ENCODE assay signal across 17 cellular contexts in the genomic region with DNA sequence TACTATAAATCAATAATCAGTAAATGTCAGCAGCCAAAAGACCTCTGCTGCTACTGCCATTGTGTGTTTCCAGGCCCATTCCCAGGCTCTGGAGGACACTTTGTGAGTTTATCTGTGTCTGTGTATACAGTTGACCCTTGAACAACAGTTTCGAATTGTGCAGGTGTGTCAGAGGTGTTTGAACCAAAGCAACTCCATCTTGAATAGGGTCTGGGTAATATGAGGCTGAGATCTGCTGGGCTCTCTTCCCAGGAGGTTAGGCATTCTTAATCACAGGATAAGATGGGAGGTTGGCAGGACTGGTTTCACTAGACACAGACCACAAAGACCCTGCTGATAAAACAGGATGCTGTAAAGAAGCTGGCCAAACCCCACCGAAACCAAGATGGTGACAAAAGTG. TPM values are rescaled to one million over a fixed set of nuclear protein-coding genes. Genes with fewer than 3 reads are reported as not detected.
A peak's percentile ranks its signal among the peaks of the same experiment; 100 is the strongest.
DNase-seq lines count a peak whose midpoint lies in the region; ATAC-seq and TF ChIP-seq lines count a peak whose summit lies in the region.
"Had no signal": no experiment of that assay in that cellular context is flagged by ENCODE, and none has a peak within 500 bp of the region (broad histone marks: within the 10 kb centered on the region; RNA-seq: fewer than 3 reads in every experiment).

No MANE protein-coding gene starts in this region.

- H3K4me1 Mint-ChIP-seq in activated CD4-positive, alpha-beta memory T cell treated with anti-CD3 and anti-CD28 coated beads, Interleukin-2, amount 10 ng/mL, durations not matched to agents 7 days and 5 days = peaks cover 36% of the 10 kb centered on the region
- peaks cover 25% of the 10 kb centered on the region for H3K4me1 Mint-ChIP-seq in activated CD4-positive, alpha-beta memory T cell treated with anti-CD3 and anti-CD28 coated beads for 36 hours (ENCODE audit: low read depth)
- peaks cover 14 to 32% (median 20%) of the 10 kb centered on the region in 4 donors for H3K4me1 Mint-ChIP-seq in CD4-positive, CD25-positive, alpha-beta regulatory T cell
- H3K4me1 Mint-ChIP-seq in activated T-helper 2 cell treated with anti-CD3 and anti-CD28 coated beads, Interferon-gamma antibody, Interleukin-2, Interleukin-4, amounts not matched to agents 10 μg/mL and 5 μg/mL and 100 μg/mL, durations not matched to agents 14 hours and 24 hours and 36 hours (ENCODE audit: low read depth) = peaks cover 41% of the 10 kb centered on the region

- peak overlapping the region; percentile 13 for H2AFZ ChIP-seq in parathyroid adenoma
- H2AFZ ChIP-seq: GM23248 had no signal

- H3K4me3 Mint-ChIP-seq in activated CD4-positive, alpha-beta memory T cell treated with anti-CD3 and anti-CD28 coated beads, Interleukin-2, amount 10 ng/mL, durations not matched to agents 7 days and 5 days = no peak overlapping the region
- no peak overlapping the region for H3K4me3 Mint-ChIP-seq in activated CD4-positive, alpha-beta memory T cell treated with anti-CD3 and anti-CD28 coated beads for 36 hours
- peak overlapping the region in 3 of 4 donors; percentile 45 to 81 (median 49) for H3K4me3 Mint-ChIP-seq in CD4-positive, CD25-positive, alpha-beta regulatory T cell
- H3K4me3 Mint-ChIP-seq in activated T-helper 2 cell treated with anti-CD3 and anti-CD28 coated beads, Interferon-gamma antibody, Interleukin-2, Interleukin-4, amounts not matched to agents 10 μg/mL and 5 μg/mL and 100 μg/mL, durations not matched to agents 14 hours and 24 hours and 36 hours (ENCODE audit: low read depth) = no peak overlapping the region
- H3K4me3 Mint-ChIP-seq: CD8-positive, alpha-beta T cell had no signal

- no peaks in the 10 kb centered on the region for H3K27me3 ChIP-seq in CD4-positive, CD25-positive, alpha-beta regulatory T cell (ENCODE audit: control insufficient read depth, insufficient read depth, low read length)
- no peaks in the 10 kb centered on the region for H3K27me3 ChIP-seq in parathyroid adenoma (ENCODE audit: control insufficient read depth, insufficient read depth, low read length)

- CTCF ChIA-PET in activated CD4-positive, alpha-beta memory T cell treated with anti-CD3 and anti-CD28 coated beads, Interleukin-2, amount 10 ng/mL, durations not matched to agents 7 days and 5 days (lab: Charles Lee) = no interaction called here
- CTCF ChIA-PET in activated CD4-positive, alpha-beta memory T cell treated with anti-CD3 and anti-CD28 coated beads for 36 hours (lab: Charles Lee) = no interaction called here

- no peak for DNase-seq in activated CD4-positive, alpha-beta memory T cell treated with anti-CD3 and anti-CD28 coated beads, Interleukin-2, amount 10 ng/mL, durations not matched to agents 7 days and 5 days
- no peak for DNase-seq in activated CD4-positive, alpha-beta memory T cell treated with anti-CD3 and anti-CD28 coated beads for 36 hours
- no peak for DNase-seq in CD4-positive, CD25-positive, alpha-beta regulatory T cell
- no peak for DNase-seq in activated T-helper 2 cell treated with anti-CD3 and anti-CD28 coated beads, Interferon-gamma antibody, Interleukin-2, Interleukin-4, amounts not matched to agents 10 μg/mL and 5 μg/mL and 100 μg/mL, durations not matched to agents 14 hours and 24 hours and 36 hours (ENCODE audit: low spot score)
- no peak for DNase-seq in NCI-H524 treated with DMSO at 0.1 percent for 48 hours (lab: John Stamatoyannopoulos, UW)
- DNase-seq in DMS 273 treated with DMSO at 0.1 percent for 48 hours (lab: John Stamatoyannopoulos, UW) = no peak
- DNase-seq: AML-193; CD8-positive, alpha-beta T cell; GM23248 had no signal

- H3K27ac ChIP-seq in CD4-positive, CD25-positive, alpha-beta regulatory T cell (ENCODE audit: insufficient read depth, low read length, poor library complexity, severe bottlenecking) = no peak overlapping the region
- no peak overlapping the region for H3K27ac ChIP-seq in parathyroid adenoma
- H3K27ac ChIP-seq: 22Rv1, A549, C4-2B, GM23248 had no signal

- no peak overlapping the region for H3K9ac ChIP-seq in parathyroid adenoma
- H3K9ac ChIP-seq: GM23248 had no signal

- no peak for ATAC-seq in CD4-positive, CD25-positive, alpha-beta regulatory T cell (ENCODE audit: low read depth in 2 of 2)
- no peak for ATAC-seq in HG03108 (IDR thresholded peaks at IDR 0.05; ENCODE audit: unreplicated experiment)
- ATAC-seq: A549; CD8-positive, alpha-beta T cell; HepG2 had no signal

- no peak overlapping the region for H3K4me2 ChIP-seq in parathyroid adenoma (ENCODE audit: low read length)
- H3K4me2 ChIP-seq: A549 had no signal

- H3K36me3 ChIP-seq in CD4-positive, CD25-positive, alpha-beta regulatory T cell (ENCODE audit: control insufficient read depth, insufficient read depth, low read length) = peaks cover 3% of the 10 kb centered on the region
- no peaks in the 10 kb centered on the region for H3K36me3 ChIP-seq in parathyroid adenoma (ENCODE audit: control insufficient read depth, insufficient read depth, low read length)

- H3K4me1 ChIP-seq in CD4-positive, CD25-positive, alpha-beta regulatory T cell (ENCODE audit: control insufficient read depth, insufficient read depth, low read length, poor library complexity, severe bottlenecking) = peaks cover 30% of the 10 kb centered on the region
- peaks cover 9% of the 10 kb centered on the region for H3K4me1 ChIP-seq in parathyroid adenoma

- peaks cover 17% of the 10 kb centered on the region for H3K36me3 Mint-ChIP-seq in activated CD4-positive, alpha-beta memory T cell treated with anti-CD3 and anti-CD28 coated beads, Interleukin-2, amount 10 ng/mL, durations not matched to agents 7 days and 5 days (ENCODE audit: low read depth)
- peaks cover 6% of the 10 kb centered on the region for H3K36me3 Mint-ChIP-seq in activated CD4-positive, alpha-beta memory T cell treated with anti-CD3 and anti-CD28 coated beads for 36 hours
- H3K36me3 Mint-ChIP-seq in CD4-positive, CD25-positive, alpha-beta regulatory T cell = no peaks in the 10 kb centered on the region
- H3K36me3 Mint-ChIP-seq in activated T-helper 2 cell treated with anti-CD3 and anti-CD28 coated beads, Interferon-gamma antibody, Interleukin-2, Interleukin-4, amounts not matched to agents 10 μg/mL and 5 μg/mL and 100 μg/mL, durations not matched to agents 14 hours and 24 hours and 36 hours (ENCODE audit: low read depth) = peaks cover 19% of the 10 kb centered on the region

- no peaks in the 10 kb centered on the region for H3K27me3 Mint-ChIP-seq in activated CD4-positive, alpha-beta memory T cell treated with anti-CD3 and anti-CD28 coated beads, Interleukin-2, amount 10 ng/mL, durations not matched to agents 7 days and 5 days
- no peaks in the 10 kb centered on the region for H3K27me3 Mint-ChIP-seq in activated CD4-positive, alpha-beta memory T cell treated with anti-CD3 and anti-CD28 coated beads for 36 hours
- H3K27me3 Mint-ChIP-seq in CD4-positive, CD25-positive, alpha-beta regulatory T cell = peaks cover 15% of the 10 kb centered on the region
- no peaks in the 10 kb centered on the region for H3K27me3 Mint-ChIP-seq in activated T-helper 2 cell treated with anti-CD3 and anti-CD28 coated beads, Interferon-gamma antibody, Interleukin-2, Interleukin-4, amounts not matched to agents 10 μg/mL and 5 μg/mL and 100 μg/mL, durations not matched to agents 14 hours and 24 hours and 36 hours (ENCODE audit: low read depth)
- H3K27me3 Mint-ChIP-seq: IgD-negative memory B cell had no signal

- no peaks in the 10 kb centered on the region for H3K9me3 Mint-ChIP-seq in activated CD4-positive, alpha-beta memory T cell treated with anti-CD3 and anti-CD28 coated beads, Interleukin-2, amount 10 ng/mL, durations not matched to agents 7 days and 5 days
- H3K9me3 Mint-ChIP-seq in activated CD4-positive, alpha-beta memory T cell treated with anti-CD3 and anti-CD28 coated beads for 36 hours = no peaks in the 10 kb centered on the region
- peaks cover 0 to 1% (median 0%) of the 10 kb centered on the region in 7 donors for H3K9me3 Mint-ChIP-seq in CD4-positive, CD25-positive, alpha-beta regulatory T cell
- no peaks in the 10 kb centered on the region for H3K9me3 Mint-ChIP-seq in activated T-helper 2 cell treated with anti-CD3 and anti-CD28 coated beads, Interferon-gamma antibody, Interleukin-2, Interleukin-4, amounts not matched to agents 10 μg/mL and 5 μg/mL and 100 μg/mL, durations not matched to agents 14 hours and 24 hours and 36 hours
- H3K9me3 Mint-ChIP-seq: CD8-positive, alpha-beta T cell; IgD-negative memory B cell had no signal

- peak overlapping the region; percentile 13 for H3K27ac Mint-ChIP-seq in activated CD4-positive, alpha-beta memory T cell treated with anti-CD3 and anti-CD28 coated beads, Interleukin-2, amount 10 ng/mL, durations not matched to agents 7 days and 5 days
- no peak overlapping the region for H3K27ac Mint-ChIP-seq in activated CD4-positive, alpha-beta memory T cell treated with anti-CD3 and anti-CD28 coated beads for 36 hours
- H3K27ac Mint-ChIP-seq in CD4-positive, CD25-positive, alpha-beta regulatory T cell = no peak overlapping the region
- peak overlapping the region; percentile 28 for H3K27ac Mint-ChIP-seq in activated T-helper 2 cell treated with anti-CD3 and anti-CD28 coated beads, Interferon-gamma antibody, Interleukin-2, Interleukin-4, amounts not matched to agents 10 μg/mL and 5 μg/mL and 100 μg/mL, durations not matched to agents 14 hours and 24 hours and 36 hours
- H3K27ac Mint-ChIP-seq: CD8-positive, alpha-beta T cell had no signal

- no peaks in the 10 kb centered on the region for H3K9me3 ChIP-seq in CD4-positive, CD25-positive, alpha-beta regulatory T cell (ENCODE audit: control insufficient read depth in 2 of 2, low read length in 2 of 2)
- no peaks in the 10 kb centered on the region for H3K9me3 ChIP-seq in parathyroid adenoma (ENCODE audit: control insufficient read depth, low read length)
- H3K9me3 ChIP-seq: A549, HAP-1 had no signal

- intact Hi-C loops in activated CD4-positive, alpha-beta memory T cell treated with anti-CD3 and anti-CD28 coated beads for 36 hours (cut with micrococcal nuclease) = loop anchor here (5.0 kb wide), 3 partner anchors 131 to 1204 kb away; partner anchors contain the start of gene SCAMP1
- intact Hi-C loops in activated T-helper 2 cell treated with anti-CD3 and anti-CD28 coated beads, Interferon-gamma antibody, Interleukin-2, Interleukin-4, amounts not matched to agents 10 μg/mL and 5 μg/mL and 100 μg/mL, durations not matched to agents 14 hours and 24 hours and 36 hours (cut with micrococcal nuclease) = loop anchor here (5.0 kb wide), 2 partner anchors 81 to 286 kb away; partner anchors contain the start of gene WDR41

- no peak overlapping the region for H3K4me3 ChIP-seq in CD4-positive, CD25-positive, alpha-beta regulatory T cell (ENCODE audit: low read depth, low read length)
- no peak overlapping the region for H3K4me3 ChIP-seq in parathyroid adenoma (ENCODE audit: low read depth, low read length)
- H3K4me3 ChIP-seq: A549, GM23248, HAP-1 had no signal

- no peak for TF ChIP-seq CTCF in parathyroid adenoma (IDR thresholded peaks at IDR 0.05)

- POLR2A ChIA-PET in activated CD4-positive, alpha-beta memory T cell treated with anti-CD3 and anti-CD28 coated beads, Interleukin-2, amount 10 ng/mL, durations not matched to agents 7 days and 5 days (lab: Charles Lee) = no interaction called here
- POLR2A ChIA-PET in activated CD4-positive, alpha-beta memory T cell treated with anti-CD3 and anti-CD28 coated beads for 36 hours (lab: Charles Lee) = no interaction called here

- peaks cover 13% of the 10 kb centered on the region for H3K79me2 ChIP-seq in parathyroid adenoma

RNA-seq across cellular contexts. Expression of gene TBCA, which starts 2.3 kb away (rescaled TPM):
- 100 to 1,000 TPM; 168 to 178 TPM for total RNA-seq in activated CD4-positive, alpha-beta memory T cell treated with anti-CD3 and anti-CD28 coated beads, Interleukin-2, amount 10 ng/mL, durations not matched to agents 7 days and 5 days
- 100 to 1,000 TPM; 206 to 220 TPM for total RNA-seq in activated CD4-positive, alpha-beta memory T cell treated with anti-CD3 and anti-CD28 coated beads for 36 hours
- total RNA-seq in CD4-positive, CD25-positive, alpha-beta regulatory T cell = 94.4 TPM
- 100 to 1,000 TPM; 184 to 285 (median 208) TPM for polyA plus RNA-seq in CD4-positive, CD25-positive, alpha-beta regulatory T cell
- 260 and 267 TPM in 2 replicates for total RNA-seq in activated T-helper 2 cell treated with anti-CD3 and anti-CD28 coated beads, Interferon-gamma antibody, Interleukin-2, Interleukin-4, amounts not matched to agents 10 μg/mL and 5 μg/mL and 100 μg/mL, durations not matched to agents 14 hours and 24 hours and 36 hours

Comparison
In these comparisons a context has a peak if more than half of its experiments do, and no peak if none do; other contexts are left out.
1. H3K27ac Mint-ChIP-seq: peak in activated CD4-positive, alpha-beta memory T cell treated with anti-CD3 and anti-CD28 coated beads, Interleukin-2, amount 10 ng/mL, durations not matched to agents 7 days and 5 days (single experiment) and activated T-helper 2 cell treated with anti-CD3 and anti-CD28 coated beads, Interferon-gamma antibody, Interleukin-2, Interleukin-4, amounts not matched to agents 10 μg/mL and 5 μg/mL and 100 μg/mL, durations not matched to agents 14 hours and 24 hours and 36 hours (single experiment); none in activated CD4-positive, alpha-beta memory T cell treated with anti-CD3 and anti-CD28 coated beads for 36 hours (single experiment) and CD4-positive, CD25-positive, alpha-beta regulatory T cell (0 of 3).
2. H3K4me3 Mint-ChIP-seq: peak in CD4-positive, CD25-positive, alpha-beta regulatory T cell (3 of 4); none in activated CD4-positive, alpha-beta memory T cell treated with anti-CD3 and anti-CD28 coated beads, Interleukin-2, amount 10 ng/mL, durations not matched to agents 7 days and 5 days (single experiment), activated CD4-positive, alpha-beta memory T cell treated with anti-CD3 and anti-CD28 coated beads for 36 hours (single experiment) and activated T-helper 2 cell treated with anti-CD3 and anti-CD28 coated beads, Interferon-gamma antibody, Interleukin-2, Interleukin-4, amounts not matched to agents 10 μg/mL and 5 μg/mL and 100 μg/mL, durations not matched to agents 14 hours and 24 hours and 36 hours (single experiment).